13 cellular contexts compared by ENCODE assay signal in the genomic region with DNA sequence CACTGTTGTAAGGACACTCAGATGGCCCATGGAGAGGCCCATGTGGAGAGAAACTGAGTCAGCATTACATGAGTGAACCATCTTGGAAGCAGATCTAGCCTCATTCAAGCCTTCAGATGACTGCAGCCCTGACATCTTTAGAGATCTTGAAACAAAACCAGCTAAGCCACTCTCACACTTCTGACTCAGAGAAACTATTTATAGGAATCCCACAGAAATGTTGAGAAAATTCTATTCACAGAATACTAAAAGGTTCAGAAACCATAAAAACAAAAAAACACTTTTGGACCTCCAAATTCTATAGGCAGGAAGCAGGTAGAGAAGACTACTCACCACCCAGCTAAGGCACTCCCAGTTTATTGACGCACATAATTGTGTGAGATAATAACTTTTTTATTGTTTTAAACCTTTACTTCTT. TPM values are rescaled to one million over a fixed set of nuclear protein-coding genes. Genes with fewer than 3 reads are reported as not detected.
DNase-seq lines count a peak whose midpoint lies in the region; ATAC-seq lines count a peak whose summit lies in the region.
"Had no signal": no experiment of that assay in that cellular context is flagged by ENCODE, and none has a peak within 500 bp of the region (broad histone marks: within the 10 kb centered on the region; RNA-seq: fewer than 3 reads in every experiment).

No MANE protein-coding gene starts in this region.

- peak; percentile 82 to 92 for ATAC-seq in activated T-cell treated with anti-CD3 and anti-CD28 coated beads, Interleukin-2, amount 50 U/mL, for 72 hours (replicated peaks in 1 of 2)
- peak; percentile 60 for ATAC-seq in HG02870 (IDR thresholded peaks at IDR 0.05; ENCODE audit: unreplicated experiment)
- ATAC-seq in stimulated activated naive CD8-positive, alpha-beta T cell treated with anti-CD3 and anti-CD28 coated beads, Interleukin-15, Interleukin-2, amounts not matched to agents 100 U/mL and 50 U/mL, for 24 hours: peak; percentile 55
- ATAC-seq: stimulated activated naive B cell treated with anti-CD40 and anti-IgM and Interleukin-4, amounts not matched to agents 10 μg/mL and 1 μg/mL and 100 μg/mL, for 72 hours had no signal

- peak overlapping the region; percentile 2 to 74 for H3K4me3 Mint-ChIP-seq in activated T-cell treated with anti-CD3 and anti-CD28 coated beads, Interleukin-2, amount 50 U/mL, for 72 hours
- H3K4me3 Mint-ChIP-seq in activated T-helper 1 cell treated with anti-CD3 and anti-CD28 coated beads, Interleukin-12 subunit alpha, Interleukin-12 subunit beta, Interleukin-2, Interleukin-4 antibody, amounts not matched to agents 30 ng/mL and 10 ng/mL and 1 ng/mL, durations not matched to agents 14 hours and 24 hours and 36 hours: no peak overlapping the region
- H3K4me3 Mint-ChIP-seq: activated B cell treated with CpG ODN at 0.5 μM for 24 hours; nephron; stimulated activated naive B cell treated with anti-CD40 and anti-IgM and Interleukin-4, amounts not matched to agents 10 μg/mL and 1 μg/mL and 100 μg/mL, for 72 hours had no signal

- intact Hi-C loops in activated T-helper 1 cell treated with anti-CD3 and anti-CD28 coated beads, Interleukin-12 subunit alpha, Interleukin-12 subunit beta, Interleukin-2, Interleukin-4 antibody, amounts not matched to agents 30 ng/mL and 10 ng/mL and 1 ng/mL, durations not matched to agents 14 hours and 24 hours and 36 hours (cut with micrococcal nuclease): no loop called here

- H3K4me1 Mint-ChIP-seq in activated T-cell treated with anti-CD3 and anti-CD28 coated beads, Interleukin-2, amount 50 U/mL, for 72 hours (ENCODE audit: low read depth): peaks cover 32% of the 10 kb centered on the region
- peaks cover 20% of the 10 kb centered on the region for H3K4me1 Mint-ChIP-seq in activated T-helper 1 cell treated with anti-CD3 and anti-CD28 coated beads, Interleukin-12 subunit alpha, Interleukin-12 subunit beta, Interleukin-2, Interleukin-4 antibody, amounts not matched to agents 30 ng/mL and 10 ng/mL and 1 ng/mL, durations not matched to agents 14 hours and 24 hours and 36 hours (ENCODE audit: low read depth)

- peaks cover 2 to 4% of the 10 kb centered on the region in 2 donors for H3K9me3 Mint-ChIP-seq in activated T-cell treated with anti-CD3 and anti-CD28 coated beads, Interleukin-2, amount 50 U/mL, for 72 hours
- peaks cover 4% of the 10 kb centered on the region for H3K9me3 Mint-ChIP-seq in activated T-helper 1 cell treated with anti-CD3 and anti-CD28 coated beads, Interleukin-12 subunit alpha, Interleukin-12 subunit beta, Interleukin-2, Interleukin-4 antibody, amounts not matched to agents 30 ng/mL and 10 ng/mL and 1 ng/mL, durations not matched to agents 14 hours and 24 hours and 36 hours
- H3K9me3 Mint-ChIP-seq: activated B cell treated with CpG ODN at 0.5 μM for 24 hours; nephron; stimulated activated naive B cell treated with anti-CD40 and anti-IgM and Interleukin-4, amounts not matched to agents 10 μg/mL and 1 μg/mL and 100 μg/mL, for 72 hours had no signal

- H3K27ac Mint-ChIP-seq in activated T-cell treated with anti-CD3 and anti-CD28 coated beads, Interleukin-2, amount 50 U/mL, for 72 hours: peak overlapping the region; percentile 92
- peak overlapping the region; percentile 70 for H3K27ac Mint-ChIP-seq in activated T-helper 1 cell treated with anti-CD3 and anti-CD28 coated beads, Interleukin-12 subunit alpha, Interleukin-12 subunit beta, Interleukin-2, Interleukin-4 antibody, amounts not matched to agents 30 ng/mL and 10 ng/mL and 1 ng/mL, durations not matched to agents 14 hours and 24 hours and 36 hours
- H3K27ac Mint-ChIP-seq: activated B cell treated with CpG ODN at 0.5 μM for 24 hours; nephron; stimulated activated naive B cell treated with anti-CD40 and anti-IgM and Interleukin-4, amounts not matched to agents 10 μg/mL and 1 μg/mL and 100 μg/mL, for 72 hours had no signal

- DNase-seq in activated T-cell treated with anti-CD3 and anti-CD28 coated beads, Interleukin-2, amount 50 U/mL, for 72 hours: no peak
- no peak for DNase-seq in activated T-cell treated with anti-CD3 and anti-CD28 coated beads for 4 hours
- no peak for DNase-seq in activated T-helper 1 cell treated with anti-CD3 and anti-CD28 coated beads, Interleukin-12 subunit alpha, Interleukin-12 subunit beta, Interleukin-2, Interleukin-4 antibody, amounts not matched to agents 30 ng/mL and 10 ng/mL and 1 ng/mL, durations not matched to agents 14 hours and 24 hours and 36 hours (ENCODE audit: low spot score)
- DNase-seq in stimulated activated naive CD8-positive, alpha-beta T cell treated with anti-CD3 and anti-CD28 coated beads, Interleukin-15, Interleukin-2, amounts not matched to agents 100 U/mL and 50 U/mL, for 24 hours: no peak
- DNase-seq in cerebellum (ENCODE audit: low spot score): no peak
- DNase-seq in UCSD-AML1 (lab: John Stamatoyannopoulos, UW; ENCODE audit: unreplicated experiment): no peak
- DNase-seq in H4 (ENCODE audit: low spot score): no peak
- DNase-seq: activated B cell treated with CpG ODN at 0.5 μM for 24 hours; adrenal gland; NCI-H1092 treated with DMSO at 0.1 percent for 48 hours; stimulated activated naive B cell treated with anti-CD40 and anti-IgM and Interleukin-4, amounts not matched to agents 10 μg/mL and 1 μg/mL and 100 μg/mL, for 72 hours had no signal

- H3K36me3 Mint-ChIP-seq in activated T-cell treated with anti-CD3 and anti-CD28 coated beads, Interleukin-2, amount 50 U/mL, for 72 hours (ENCODE audit: insufficient read depth in 2 of 2): peaks cover 0 to 6% of the 10 kb centered on the region in 2 donors
- peaks cover 14% of the 10 kb centered on the region for H3K36me3 Mint-ChIP-seq in activated T-helper 1 cell treated with anti-CD3 and anti-CD28 coated beads, Interleukin-12 subunit alpha, Interleukin-12 subunit beta, Interleukin-2, Interleukin-4 antibody, amounts not matched to agents 30 ng/mL and 10 ng/mL and 1 ng/mL, durations not matched to agents 14 hours and 24 hours and 36 hours (ENCODE audit: low read depth)

- H3K27me3 Mint-ChIP-seq in activated T-cell treated with anti-CD3 and anti-CD28 coated beads, Interleukin-2, amount 50 U/mL, for 72 hours (ENCODE audit: low read depth): no peaks in the 10 kb centered on the region
- peaks cover 3% of the 10 kb centered on the region for H3K27me3 Mint-ChIP-seq in activated T-helper 1 cell treated with anti-CD3 and anti-CD28 coated beads, Interleukin-12 subunit alpha, Interleukin-12 subunit beta, Interleukin-2, Interleukin-4 antibody, amounts not matched to agents 30 ng/mL and 10 ng/mL and 1 ng/mL, durations not matched to agents 14 hours and 24 hours and 36 hours (ENCODE audit: insufficient read depth)
- H3K27me3 Mint-ChIP-seq: activated B cell treated with CpG ODN at 0.5 μM for 24 hours; stimulated activated naive B cell treated with anti-CD40 and anti-IgM and Interleukin-4, amounts not matched to agents 10 μg/mL and 1 μg/mL and 100 μg/mL, for 72 hours had no signal

RNA-seq across cellular contexts. Expression of a gene that starts 8.7 kb away (rescaled TPM):
- 1 to 10 TPM; 1.6 TPM for total RNA-seq in activated T-cell treated with anti-CD3 and anti-CD28 coated beads, Interleukin-2, amount 50 U/mL, for 72 hours
- 0.93 and 2.2 TPM in 2 replicates for total RNA-seq in activated T-helper 1 cell treated with anti-CD3 and anti-CD28 coated beads, Interleukin-12 subunit alpha, Interleukin-12 subunit beta, Interleukin-2, Interleukin-4 antibody, amounts not matched to agents 30 ng/mL and 10 ng/mL and 1 ng/mL, durations not matched to agents 14 hours and 24 hours and 36 hours
- 18.6 TPM for total RNA-seq in cerebellum
- total RNA-seq in H4 (2014; rRNA removed; shearing (Covaris generic)): 0.16 and 0.35 TPM in 2 replicates

RNA-seq across cellular contexts. Expression of a gene that starts 8.8 kb away (rescaled TPM):
- total RNA-seq in activated T-cell treated with anti-CD3 and anti-CD28 coated beads, Interleukin-2, amount 50 U/mL, for 72 hours: 10 to 100 TPM; 28.4 to 29.7 TPM
- 14.0 and 17.6 TPM in 2 replicates for total RNA-seq in activated T-helper 1 cell treated with anti-CD3 and anti-CD28 coated beads, Interleukin-12 subunit alpha, Interleukin-12 subunit beta, Interleukin-2, Interleukin-4 antibody, amounts not matched to agents 30 ng/mL and 10 ng/mL and 1 ng/mL, durations not matched to agents 14 hours and 24 hours and 36 hours
- 50.7 TPM for total RNA-seq in cerebellum
- 12.8 and 21.8 TPM in 2 replicates for total RNA-seq in H4 (2014; rRNA removed; shearing (Covaris generic))

RNA-seq across cellular contexts. Expression of a gene that starts 18.8 kb away (rescaled TPM):
- total RNA-seq in activated T-cell treated with anti-CD3 and anti-CD28 coated beads, Interleukin-2, amount 50 U/mL, for 72 hours: 100 to 1,000 TPM; 300 to 324 TPM
- total RNA-seq in activated T-helper 1 cell treated with anti-CD3 and anti-CD28 coated beads, Interleukin-12 subunit alpha, Interleukin-12 subunit beta, Interleukin-2, Interleukin-4 antibody, amounts not matched to agents 30 ng/mL and 10 ng/mL and 1 ng/mL, durations not matched to agents 14 hours and 24 hours and 36 hours: 430 and 484 TPM in 2 replicates
- 265 TPM for total RNA-seq in cerebellum
- total RNA-seq in H4 (2014; rRNA removed; shearing (Covaris generic)): 328 and 390 TPM in 2 replicates
